ENCODE assay signal across 11 cellular contexts in the genomic region with DNA sequence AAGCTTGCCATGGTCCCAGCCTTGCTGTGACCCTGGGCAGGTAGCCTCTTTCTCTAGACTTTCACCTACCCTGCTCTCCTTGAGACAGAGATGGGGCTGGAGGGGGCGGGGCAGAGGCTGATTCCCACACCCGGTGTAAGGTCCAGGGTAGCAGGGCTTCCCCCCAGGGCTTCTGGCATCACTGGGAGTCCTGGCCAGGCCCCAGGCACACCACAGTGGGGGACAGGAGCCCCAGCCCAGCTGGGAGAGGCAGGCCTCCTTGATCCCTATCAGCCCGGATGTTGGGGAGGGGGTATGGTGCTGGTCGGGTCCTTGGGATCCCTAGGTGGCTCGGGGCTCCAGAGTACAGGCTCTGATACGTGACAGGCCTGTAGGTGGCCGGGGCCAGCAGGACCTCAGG. TPM values are rescaled to one million over a fixed set of nuclear protein-coding genes. Genes with fewer than 3 reads are reported as not detected.
DNase-seq lines count a peak whose midpoint lies in the region; ATAC-seq and TF ChIP-seq lines count a peak whose summit lies in the region.
"Had no signal": no experiment of that assay in that cellular context is flagged by ENCODE, and none has a peak within 500 bp of the region (broad histone marks: within the 10 kb centered on the region; RNA-seq: fewer than 3 reads in every experiment).

No MANE protein-coding gene starts in this region.

- no peak for ATAC-seq in activated CD8-positive, alpha-beta T cell treated with anti-CD3 and anti-CD28 coated beads, Interleukin-2, amount 10 ng/mL, durations not matched to agents 7 days and 5 days
- no peak for ATAC-seq in lower lobe of right lung
- no peak for ATAC-seq in HG02870 (IDR thresholded peaks at IDR 0.05; ENCODE audit: unreplicated experiment)

- H3K27me3 Mint-ChIP-seq in activated CD8-positive, alpha-beta T cell treated with anti-CD3 and anti-CD28 coated beads, Interleukin-2, amount 10 ng/mL, durations not matched to agents 7 days and 5 days (ENCODE audit: low read depth) = no peaks in the 10 kb centered on the region

- no peaks in the 10 kb centered on the region for H3K9me3 Mint-ChIP-seq in activated CD8-positive, alpha-beta T cell treated with anti-CD3 and anti-CD28 coated beads, Interleukin-2, amount 10 ng/mL, durations not matched to agents 7 days and 5 days (ENCODE audit: insufficient read depth)

- peak; percentile 48 for DNase-seq in activated CD8-positive, alpha-beta memory T cell treated with anti-CD3 and anti-CD28 coated beads, Interleukin-2, amount 50 U/mL, for 48 hours
- DNase-seq in activated CD8-positive, alpha-beta memory T cell treated with anti-CD3 and anti-CD28 coated beads, Interleukin-2, amount 50 U/mL, for 4 hours = no peak
- DNase-seq in activated CD8-positive, alpha-beta T cell treated with anti-CD3 and anti-CD28 coated beads, Interleukin-2, amount 10 ng/mL, durations not matched to agents 7 days and 5 days = no peak
- DNase-seq in lower lobe of right lung (peak; percentile 52), thyroid gland (no peak), GM03348 (ENCODE audit: low spot score) (no peak)
- DNase-seq: stimulated activated CD4-positive, alpha-beta T cell treated with anti-CD3 and anti-CD28 coated beads, Interleukin-4, amount 100 ng/mL, for 1 hour had no signal

- H3K9me3 ChIP-seq in lower lobe of right lung = no peaks in the 10 kb centered on the region
- H3K9me3 ChIP-seq in subcutaneous abdominal adipose tissue (ENCODE audit: control insufficient read depth in 5 of 5, low read length in 5 of 5) = no peaks in the 10 kb centered on the region
- H3K9me3 ChIP-seq in thyroid gland = no peaks in the 10 kb centered on the region

- peaks cover 14% of the 10 kb centered on the region for H3K4me1 ChIP-seq in lower lobe of right lung
- peaks cover 0 to 21% (median 19%) of the 10 kb centered on the region in 5 donors for H3K4me1 ChIP-seq in subcutaneous abdominal adipose tissue (ENCODE audit: control insufficient read depth in 5 of 5, insufficient read depth in 5 of 5, low read length in 5 of 5)
- H3K4me1 ChIP-seq in thyroid gland = peaks cover 5 to 25% of the 10 kb centered on the region in 2 donors

- peaks cover 25% of the 10 kb centered on the region for H3K4me1 Mint-ChIP-seq in activated CD8-positive, alpha-beta T cell treated with anti-CD3 and anti-CD28 coated beads, Interleukin-2, amount 10 ng/mL, durations not matched to agents 7 days and 5 days (ENCODE audit: low read depth)

- no peaks in the 10 kb centered on the region for H3K36me3 ChIP-seq in lower lobe of right lung
- peaks cover 0 to 3% (median 0%) of the 10 kb centered on the region in 5 donors for H3K36me3 ChIP-seq in subcutaneous abdominal adipose tissue (ENCODE audit: control insufficient read depth in 5 of 5, insufficient read depth in 5 of 5, low read length in 5 of 5)
- H3K36me3 ChIP-seq in thyroid gland = no peaks in the 10 kb centered on the region

- CTCF ChIA-PET in activated CD8-positive, alpha-beta T cell treated with anti-CD3 and anti-CD28 coated beads, Interleukin-2, amount 10 ng/mL, durations not matched to agents 7 days and 5 days (lab: Charles Lee) = interaction anchor here (4.5 to 7.0 kb wide), 3 partner anchors 15 to 27 kb away, joined by 63 to 111 read pairs (median 90); a partner anchor contains a TSS

- H3K4me3 Mint-ChIP-seq in activated CD8-positive, alpha-beta T cell treated with anti-CD3 and anti-CD28 coated beads, Interleukin-2, amount 10 ng/mL, durations not matched to agents 7 days and 5 days = peak overlapping the region; percentile 81

- H3K27ac Mint-ChIP-seq in activated CD8-positive, alpha-beta T cell treated with anti-CD3 and anti-CD28 coated beads, Interleukin-2, amount 10 ng/mL, durations not matched to agents 7 days and 5 days = no peak overlapping the region

- no peak for TF ChIP-seq POLR2A in thyroid gland (IDR thresholded peaks at IDR 0.05)

- TF ChIP-seq CTCF in lower lobe of right lung (IDR thresholded peaks at IDR 0.05) (no peak), thyroid gland (IDR thresholded peaks at IDR 0.05) (no peak)

- intact Hi-C loops in lower lobe of right lung (cut with DNase I) = no loop called here
- intact Hi-C loops in thyroid gland (cut with DNase I) = loop anchor here (10.0 kb wide), 1 partner anchor 173 kb away; no protein-coding TSS in a partner anchor

- H3K36me3 Mint-ChIP-seq in activated CD8-positive, alpha-beta T cell treated with anti-CD3 and anti-CD28 coated beads, Interleukin-2, amount 10 ng/mL, durations not matched to agents 7 days and 5 days (ENCODE audit: low read depth) = no peaks in the 10 kb centered on the region

- H3K4me3 ChIP-seq in lower lobe of right lung = no peak overlapping the region
- H3K4me3 ChIP-seq in subcutaneous abdominal adipose tissue (ENCODE audit: low read depth in 1 of 5, low read length in 5 of 5) = no peak overlapping the region
- H3K4me3 ChIP-seq in thyroid gland (replicated peaks in 1 of 3) = no peak overlapping the region

- peaks cover 8% of the 10 kb centered on the region for H3K27me3 ChIP-seq in lower lobe of right lung (ENCODE audit: low read depth)
- peaks cover 0 to 8% (median 0%) of the 10 kb centered on the region in 5 donors for H3K27me3 ChIP-seq in subcutaneous abdominal adipose tissue (ENCODE audit: control insufficient read depth in 5 of 5, insufficient read depth in 4 of 5, low read length in 5 of 5)
- no peaks in the 10 kb centered on the region for H3K27me3 ChIP-seq in thyroid gland
- H3K27me3 ChIP-seq: cardiac muscle cell had no signal

- peak overlapping the region in 2 of 5 donors; percentile 74 to 79 for H3K9ac ChIP-seq in subcutaneous abdominal adipose tissue (ENCODE audit: low read length in 5 of 5)

- 87 to 91% methylated on average over 3 to 7 of the region's 7 CpGs for WGBS in thyroid gland, 2 donors

- POLR2A ChIA-PET in activated CD8-positive, alpha-beta T cell treated with anti-CD3 and anti-CD28 coated beads, Interleukin-2, amount 10 ng/mL, durations not matched to agents 7 days and 5 days (lab: Charles Lee) = interaction anchor here (1.2 to 1.5 kb wide), 2 partner anchors 17 to 20 kb away, joined by 4 to 5 read pairs; no protein-coding TSS in a partner anchor

- H3K27ac ChIP-seq in lower lobe of right lung = no peak overlapping the region
- H3K27ac ChIP-seq in subcutaneous abdominal adipose tissue (ENCODE audit: low read depth, low read length) = peak overlapping the region; percentile 45
- H3K27ac ChIP-seq in thyroid gland = no peak overlapping the region

RNA-seq across cellular contexts. Expression of a gene that starts 1.7 kb away (rescaled TPM):
- total RNA-seq in activated CD8-positive, alpha-beta T cell treated with anti-CD3 and anti-CD28 coated beads, Interleukin-2, amount 10 ng/mL, durations not matched to agents 7 days and 5 days = 10 to 100 TPM; 18.6 to 20.1 TPM
- total RNA-seq in lower lobe of right lung (8.8 TPM), thyroid gland (10 to 100 TPM; 16.7 to 67.7 (median 51.1) TPM)

RNA-seq across cellular contexts. Expression of a gene that starts 8.1 kb away (rescaled TPM):
- not detected for total RNA-seq in activated CD8-positive, alpha-beta T cell treated with anti-CD3 and anti-CD28 coated beads, Interleukin-2, amount 10 ng/mL, durations not matched to agents 7 days and 5 days
- total RNA-seq in lower lobe of right lung (not detected), thyroid gland (not detected)
- total RNA-seq: cardiac muscle cell had no signal

RNA-seq across cellular contexts. Expression of a gene that starts 19.1 kb away (rescaled TPM):
- under 1 TPM; 0.61 to 0.73 TPM for total RNA-seq in activated CD8-positive, alpha-beta T cell treated with anti-CD3 and anti-CD28 coated beads, Interleukin-2, amount 10 ng/mL, durations not matched to agents 7 days and 5 days
- total RNA-seq in lower lobe of right lung (not detected), thyroid gland (not detected)
- total RNA-seq: cardiac muscle cell had no signal

RNA-seq across cellular contexts. Expression of a gene that starts 24.7 kb away (rescaled TPM):
- total RNA-seq in activated CD8-positive, alpha-beta T cell treated with anti-CD3 and anti-CD28 coated beads, Interleukin-2, amount 10 ng/mL, durations not matched to agents 7 days and 5 days = 100 to 1,000 TPM; 250 to 258 TPM
- total RNA-seq in lower lobe of right lung = 143 TPM
- 100 to 1,000 TPM; 323 to 401 (median 356) TPM for total RNA-seq in thyroid gland

RNA-seq across cellular contexts. Expression of a gene that starts 43.0 kb away (rescaled TPM):
- not detected for total RNA-seq in activated CD8-positive, alpha-beta T cell treated with anti-CD3 and anti-CD28 coated beads, Interleukin-2, amount 10 ng/mL, durations not matched to agents 7 days and 5 days
- total RNA-seq in lower lobe of right lung (0.65 TPM), thyroid gland (1 to 10 TPM in 1 of 4 donors, not detected in 3; 1.3 TPM)
- total RNA-seq: cardiac muscle cell, HT-29 had no signal

Comparison
In these comparisons a context has a peak if more than half of its experiments do, and no peak if none do; other contexts are left out.
1. DNase-seq: peak in activated CD8-positive, alpha-beta memory T cell treated with anti-CD3 and anti-CD28 coated beads, Interleukin-2, amount 50 U/mL, for 48 hours (single experiment) and lower lobe of right lung (single experiment); none in activated CD8-positive, alpha-beta memory T cell treated with anti-CD3 and anti-CD28 coated beads, Interleukin-2, amount 50 U/mL, for 4 hours (single experiment), activated CD8-positive, alpha-beta T cell treated with anti-CD3 and anti-CD28 coated beads, Interleukin-2, amount 10 ng/mL, durations not matched to agents 7 days and 5 days (single experiment), thyroid gland (0 of 2) and GM03348 (single experiment).